In genomic region chr18:35778850-35779634, GRCh38 we compare ENCODE assay signal across 24 cellular contexts.
DNase-seq lines count a peak whose midpoint lies in the region; ATAC-seq, FAIRE-seq and TF ChIP-seq lines count a peak whose summit lies in the region.
"Had no signal": no experiment of that assay in that cellular context is flagged by ENCODE, and none has a peak within 500 bp of the region (broad histone marks: within the 10 kb centered on the region; RNA-seq: fewer than 3 reads in every experiment).

No MANE protein-coding gene starts in this region.

- H3K36me3 ChIP-seq in HEK293 (ENCODE audit: control insufficient read depth in 2 of 2, insufficient read depth in 1 of 2, low read length in 2 of 2): no peaks in the 10 kb centered on the region
- H3K36me3 ChIP-seq in mesenchymal stem cell (ENCODE audit: control insufficient read depth in 1 of 2, insufficient read depth in 2 of 2, low read depth in 1 of 2, low read length in 2 of 2): no peaks in the 10 kb centered on the region
- H3K36me3 ChIP-seq: SJCRH30 had no signal

- no peak overlapping the region for H2BK5ac ChIP-seq in mesenchymal stem cell (ENCODE audit: low read depth, low read length, poor library complexity, severe bottlenecking)

- H4K8ac ChIP-seq in mesenchymal stem cell (ENCODE audit: low read length): no peak overlapping the region

- no peak overlapping the region for H3K4ac ChIP-seq in mesenchymal stem cell (ENCODE audit: low read depth in 1 of 2, low read length in 2 of 2)

- H4K91ac ChIP-seq in mesenchymal stem cell (ENCODE audit: low read length): no peak overlapping the region

- no peak overlapping the region for H2AK5ac ChIP-seq in mesenchymal stem cell (ENCODE audit: low read length, severe bottlenecking)

- no peak overlapping the region for H2BK12ac ChIP-seq in mesenchymal stem cell (ENCODE audit: low read length in 2 of 2)

- H3K18ac ChIP-seq in mesenchymal stem cell (ENCODE audit: low read depth in 1 of 2, low read length in 2 of 2): no peak overlapping the region

- H2BK120ac ChIP-seq in mesenchymal stem cell (ENCODE audit: low read depth, low read length): no peak overlapping the region

- H3K23ac ChIP-seq in mesenchymal stem cell (ENCODE audit: low read length in 2 of 2): no peak overlapping the region

- no peak overlapping the region for H3K4me2 ChIP-seq in mesenchymal stem cell (ENCODE audit: low read length, poor library complexity, severe bottlenecking)
- H3K4me2 ChIP-seq: KMS-11 had no signal

- no peak overlapping the region for H2AFZ ChIP-seq in mesenchymal stem cell (ENCODE audit: low read depth, low read length)

- no peak overlapping the region for H3K4me3 ChIP-seq in HEK293 (ENCODE audit: low read depth, low read length)
- no peak overlapping the region for H3K4me3 ChIP-seq in fibroblast of mammary gland (ENCODE audit: control insufficient read depth, low read depth, low read length)
- peak overlapping the region in 1 of 2 experiments; percentile 3 for H3K4me3 ChIP-seq in mesenchymal stem cell (ENCODE audit: insufficient read depth in 1 of 2, low read depth in 1 of 2, low read length in 2 of 2)
- H3K4me3 ChIP-seq: SJCRH30 had no signal

- peaks cover 0 to 37% of the 10 kb centered on the region in 2 experiments for H3K27me3 ChIP-seq in mesenchymal stem cell (ENCODE audit: control insufficient read depth in 1 of 2, insufficient read depth in 1 of 2, low read length in 2 of 2)
- H3K27me3 ChIP-seq: SJCRH30 had no signal

- no peaks in the 10 kb centered on the region for H3K9me3 ChIP-seq in HEK293 (ENCODE audit: control insufficient read depth, insufficient read depth, low read depth, low read length)
- H3K9me3 ChIP-seq in mesenchymal stem cell (ENCODE audit: control insufficient read depth, low read length): no peaks in the 10 kb centered on the region
- H3K9me3 ChIP-seq: SJCRH30 had no signal

- POLR2A ChIA-PET in HEK293 (lab: Yijun Ruan, JAX): no interaction called here

- H3K9ac ChIP-seq in mesenchymal stem cell (ENCODE audit: low read length): peak overlapping the region; percentile 81
- H3K9ac ChIP-seq: KMS-11 had no signal

- no peaks in the 10 kb centered on the region for H3K79me1 ChIP-seq in mesenchymal stem cell (replicated peaks; ENCODE audit: low read length, poor library complexity, severe bottlenecking)

- no peak for TF ChIP-seq POLR2A in GM12892 (IDR thresholded peaks at IDR 0.05; ENCODE audit: low read depth, low read length)

- ATAC-seq in GM21786 (IDR thresholded peaks at IDR 0.05; ENCODE audit: unreplicated experiment): no peak

- TF ChIP-seq CTCF in HEK293 (tag by site-specific recombination; IDR thresholded peaks at IDR 0.05) (no peak), fibroblast of mammary gland (conservative IDR thresholded peaks at IDR 0.05; ENCODE audit: control insufficient read depth, insufficient read depth, low read depth, low read length) (no peak)

- CTCF ChIA-PET in HEK293 (lab: Yijun Ruan, JAX): interaction anchor here (0.7 to 1.3 kb wide), 2 partner anchors 30 to 242 kb away, joined by 3 to 4 read pairs; no protein-coding TSS in a partner anchor

- peak; percentile 4 for DNase-seq in NCI-H82 (lab: John Stamatoyannopoulos, UW)
- no peak for DNase-seq in NCI-H82 treated with DMSO at 0.1 percent for 48 hours (lab: John Stamatoyannopoulos, UW; ENCODE audit: unreplicated experiment)
- peak; percentile 54 for DNase-seq in fibroblast of mammary gland (ENCODE audit: low read depth)
- no peak for DNase-seq in mesenchymal stem cell
- no peak for DNase-seq in COLO668 (lab: John Stamatoyannopoulos, UW; ENCODE audit: unreplicated experiment)
- no peak for DNase-seq in GM12892 (ENCODE audit: insufficient read length)
- DNase-seq: ACHN; AML-193; C1 segment of cervical spinal cord; CD8-positive, alpha-beta memory T cell; DMS53; GDM1; IMR-90; NCI-H1694; NCI-H2171 treated with DMSO at 0.1 percent for 48 hours; NCI-H446; NCI-H526; SJCRH30 had no signal

- 77% methylated on average over 3 of the region's 4 CpGs for WGBS in mesenchymal stem cell

- H2BK15ac ChIP-seq in mesenchymal stem cell (ENCODE audit: low read depth, poor library complexity, severe bottlenecking): no peak overlapping the region

- no peaks in the 10 kb centered on the region for H3K4me1 ChIP-seq in HEK293 (ENCODE audit: control insufficient read depth, insufficient read depth, low read length)
- no peaks in the 10 kb centered on the region for H3K4me1 ChIP-seq in mesenchymal stem cell (ENCODE audit: control insufficient read depth, insufficient read depth, low read depth, low read length)
- H3K4me1 ChIP-seq: SJCRH30 had no signal

- no peak for FAIRE-seq in GM12892 (lab: Jason Lieb, UNC)
- FAIRE-seq: GM19239, HTR-8/SVneo had no signal

- H3K14ac ChIP-seq in mesenchymal stem cell (ENCODE audit: low read length in 2 of 2): no peak overlapping the region

- H3K27ac ChIP-seq in HEK293 (ENCODE audit: extremely low read depth, low read depth, low read length): no peak overlapping the region
- no peak overlapping the region for H3K27ac ChIP-seq in mesenchymal stem cell (ENCODE audit: low read length, poor library complexity, severe bottlenecking)
- H3K27ac ChIP-seq: 22Rv1, KMS-11, SJCRH30 had no signal

TF ChIP-seq in HEK293, 187 proteins besides CTCF, POLR2A, EP300 and RAD21:
- TF ChIP-seq ATF2 (tag by site-specific recombination; IDR thresholded peaks at IDR 0.05; ENCODE audit: low read depth) (peak; percentile 34; the same call in 1 of the 2 replicates), ZNF24 (tag by site-specific recombination; IDR thresholded peaks at IDR 0.05) (no peak)
TF ChIP-seq in HEK293: peak in this region for 1.

Comparison
In these comparisons a context has a peak if more than half of its experiments do, and no peak if none do; other contexts are left out.
1. DNase-seq: peak in NCI-H82 (single experiment) and fibroblast of mammary gland (single experiment); none in NCI-H82 treated with DMSO at 0.1 percent for 48 hours (single experiment), mesenchymal stem cell (single experiment), COLO668 (single experiment) and GM12892 (single experiment).